In the genomic region with DNA sequence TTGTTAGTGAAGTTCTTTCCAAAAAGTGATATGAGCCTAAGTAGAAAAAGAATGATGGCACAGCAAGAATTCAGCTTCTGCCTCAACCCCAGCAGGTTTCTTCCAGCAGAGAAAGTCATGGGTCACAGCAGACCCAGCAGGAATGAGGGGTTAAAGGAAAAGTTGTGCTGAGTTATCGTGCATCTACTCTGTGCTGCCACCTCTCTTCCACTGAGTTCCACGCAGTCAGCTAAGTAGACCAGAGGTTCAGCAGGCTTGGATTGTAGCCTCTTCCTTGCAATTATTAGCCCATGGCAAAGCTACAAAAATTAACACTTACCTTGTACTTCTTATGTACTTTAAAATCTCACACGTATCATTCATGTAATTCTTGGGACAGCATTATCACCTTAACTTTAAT, we compare ENCODE assay signal across 16 cellular contexts.
DNase-seq lines count a peak whose midpoint lies in the region; ATAC-seq, FAIRE-seq and TF ChIP-seq lines count a peak whose summit lies in the region.
"Had no signal": no experiment of that assay in that cellular context is flagged by ENCODE, and none has a peak within 500 bp of the region (broad histone marks: within the 10 kb centered on the region; RNA-seq: fewer than 3 reads in every experiment).

No MANE protein-coding gene starts in this region.

- TF ChIP-seq POLR2A in K562 (conservative IDR thresholded peaks at IDR 0.05) = no peak

- H3K9ac ChIP-seq in Loucy (ENCODE audit: low read depth, low read length, poor library complexity, severe bottlenecking) = no peak overlapping the region
- no peak overlapping the region for H3K9ac ChIP-seq in K562 (ENCODE audit: insufficient read depth in 1 of 2, low read depth in 2 of 2, low read length in 2 of 2)

- intact Hi-C loops in K562 (cut with micrococcal nuclease) (no loop called here), pancreas (cut with DNase I) (no loop called here)

- H3K4me1 ChIP-seq in Loucy (ENCODE audit: insufficient read depth, low read length, poor library complexity, severe bottlenecking) (no peaks in the 10 kb centered on the region), K562 (replicated peaks in 1 of 2; ENCODE audit: control insufficient read depth in 2 of 2, insufficient read depth in 2 of 2, low read length in 2 of 2) (no peaks in the 10 kb centered on the region), pancreas (peaks cover 0 to 5% (median 0%) of the 10 kb centered on the region in 3 donors)
- H3K4me1 ChIP-seq: spleen, thyroid gland had no signal

- TF ChIP-seq CTCF in Loucy (conservative IDR thresholded peaks at IDR 0.05; ENCODE audit: low read length) (0 out of 2 replicates have a peak, but pooled peaks have one; percentile 19), K562 (IDR thresholded peaks at IDR 0.05 in 2 of 3, conservative IDR thresholded peaks at IDR 0.05 in 1 of 3; ENCODE audit: insufficient read depth in 2 of 3, low read depth in 1 of 3, low read length in 3 of 3) (peak; percentile 32 to 38 (median 35); a peak in 4 of 6 replicates), pancreas (IDR thresholded peaks at IDR 0.05) (peak; percentile 13 to 42 (median 34))

- H3K79me2 ChIP-seq in Loucy (ENCODE audit: insufficient read depth, low read length) (no peaks in the 10 kb centered on the region), K562 (ENCODE audit: control insufficient read depth, insufficient read depth, low read length) (no peaks in the 10 kb centered on the region)

- no peaks in the 10 kb centered on the region for H3F3A ChIP-seq in Loucy (ENCODE audit: low read depth)

- no peaks in the 10 kb centered on the region for H3K27me3 ChIP-seq in Loucy (ENCODE audit: insufficient read depth, low read length, poor library complexity, severe bottlenecking)
- no peaks in the 10 kb centered on the region; a peak in 1 of 5 replicates for H3K27me3 ChIP-seq in K562 (ENCODE audit: control insufficient read depth in 2 of 2, insufficient read depth in 2 of 2, low read length in 2 of 2)
- no peaks in the 10 kb centered on the region for H3K27me3 ChIP-seq in pancreas
- H3K27me3 ChIP-seq: neutrophil, spleen, thyroid gland had no signal

- TF ChIP-seq RAD21 in K562 (CRISPR knock-in tag; conservative IDR thresholded peaks at IDR 0.05 in 1 of 2, IDR thresholded peaks at IDR 0.05 in 1 of 2) = 0 out of 4 replicates have a peak, but pooled peaks of 1 of the 2 experiments have one; percentile 7

- CTCF ChIA-PET in K562 (lab: Yijun Ruan, JAX; ENCODE audit: low intra/inter-chr PET ratio) = no interaction called here

- DNase-seq in DMS53 (lab: John Stamatoyannopoulos, UW) = peak; percentile 9
- DNase-seq in DMS53 treated with DMSO at 0.1 percent for 48 hours (lab: John Stamatoyannopoulos, UW; ENCODE audit: unreplicated experiment) = no peak
- peak in 2 of 4 experiments; percentile 4 to 15 for DNase-seq in K562 (ENCODE audit: extremely low read depth in 1 of 4, low spot score in 3 of 4)
- DNase-seq in pancreas = peak in 2 of 6 donors; percentile 27 to 31
- DNase-seq: activated CD4-positive, alpha-beta T cell treated with anti-CD3 and anti-CD28 coated beads for 4 hours; effector CD8-positive, alpha-beta T cell; HCEC 1CT; spleen; thyroid gland had no signal

- H3K9me3 ChIP-seq in Loucy (ENCODE audit: insufficient read depth, low read depth, low read length) = no peaks in the 10 kb centered on the region; the same call in 1 of the 2 replicates
- no peaks in the 10 kb centered on the region for H3K9me3 ChIP-seq in K562 (replicated peaks; ENCODE audit: control insufficient read depth, insufficient read depth, low read depth, low read length)
- H3K9me3 ChIP-seq in pancreas = no peaks in the 10 kb centered on the region
- H3K9me3 ChIP-seq: neutrophil, thyroid gland had no signal

- H2AFZ ChIP-seq in Loucy (ENCODE audit: low read length) (no peak overlapping the region), K562 (ENCODE audit: low read depth, low read length) (no peak overlapping the region)

- FAIRE-seq in K562 (lab: Jason Lieb, UNC) (no peak), pancreas (lab: Jason Lieb, UNC) (no peak)
- FAIRE-seq: A204.1, D721Med had no signal

- 0% methylated on average over 3 of the region's 3 CpGs for WGBS in K562 (ENCODE audit: insufficient coverage, low coverage, missing lambda C conversion rate)
- WGBS in pancreas, 2 donors = 20 to 24% methylated on average over 3 of the region's 3 CpGs

- H3K4me2 ChIP-seq in Loucy (ENCODE audit: low read depth, low read length, poor library complexity, severe bottlenecking) = no peak overlapping the region
- no peak overlapping the region for H3K4me2 ChIP-seq in K562 (ENCODE audit: insufficient read depth, low read length)

- no peak for TF ChIP-seq EP300 in K562 (IDR thresholded peaks at IDR 0.05; ENCODE audit: low read length)

- H3K36me3 ChIP-seq in Loucy (ENCODE audit: insufficient read depth, low read length) (no peaks in the 10 kb centered on the region), K562 (ENCODE audit: control insufficient read depth, insufficient read depth, low read length) (no peaks in the 10 kb centered on the region), pancreas (no peaks in the 10 kb centered on the region)
- H3K36me3 ChIP-seq: neutrophil, spleen, thyroid gland had no signal

- H3K27ac ChIP-seq in K562 (ENCODE audit: extremely low read depth, low read depth, low read length) = no peak overlapping the region
- H3K27ac ChIP-seq in pancreas = no peak overlapping the region
- H3K27ac ChIP-seq: neutrophil, spleen, thyroid gland had no signal

- H4K20me1 ChIP-seq in Loucy (ENCODE audit: insufficient read depth, low read length, poor library complexity, severe bottlenecking) (no peaks in the 10 kb centered on the region), K562 (replicated peaks; ENCODE audit: control insufficient read depth, insufficient read depth, low read length) (no peaks in the 10 kb centered on the region)

- H3K9me1 ChIP-seq in K562 (ENCODE audit: control insufficient read depth, insufficient read depth, low read length) = no peaks in the 10 kb centered on the region

- no peak overlapping the region for H3K4me3 ChIP-seq in Loucy (ENCODE audit: low read length, poor library complexity, severe bottlenecking)
- H3K4me3 ChIP-seq in K562 = no peak overlapping the region
- no peak overlapping the region for H3K4me3 ChIP-seq in pancreas
- H3K4me3 ChIP-seq: spleen, thyroid gland had no signal

- POLR2A ChIA-PET in K562 (lab: Yijun Ruan, JAX) = no interaction called here

- in situ Hi-C loops in K562 (cut with MboI) = no loop called here

- peak; percentile 53; the same call in 2 of the 3 replicates for ATAC-seq in K562
- peak; percentile 74 to 98 (median 89) for ATAC-seq in pancreas
- no peak for ATAC-seq in HG03280 (IDR thresholded peaks at IDR 0.05; ENCODE audit: unreplicated experiment)
- ATAC-seq in HG03135 (IDR thresholded peaks at IDR 0.05; ENCODE audit: unreplicated experiment) = no peak
- ATAC-seq in HG03097 (IDR thresholded peaks at IDR 0.05; ENCODE audit: low FRiP score, unreplicated experiment) = no peak

- no peaks in the 10 kb centered on the region for H3K9me2 ChIP-seq in Loucy (replicated peaks; ENCODE audit: low read depth, low read length)

- no TSS peak for BruUV-seq in K562 (replicated peaks; lab: Mats Ljungman, UMichigan)

TF ChIP-seq in K562, 482 proteins besides CTCF, POLR2A, EP300 and RAD21:
- TF ChIP-seq MYC (IDR thresholded peaks at IDR 0.05; ENCODE audit: low read depth, low read length) (no peak), MYC (CRISPR knock-in tag; IDR thresholded peaks at IDR 0.05; ENCODE audit: borderline replicate concordance, low read depth) (no peak), ZNF408 (CRISPR knock-in tag; IDR thresholded peaks at IDR 0.05; ENCODE audit: low read depth) (no peak), ZNF133 (CRISPR knock-in tag; IDR thresholded peaks at IDR 0.05) (no peak), MTA2 (IDR thresholded peaks at IDR 0.05; ENCODE audit: low read depth) (no peak), STAT5B (CRISPR knock-in tag; IDR thresholded peaks at IDR 0.05) (no peak), POLR3A (IDR thresholded peaks at IDR 0.05; ENCODE audit: borderline replicate concordance, extremely low read depth, insufficient read depth, insufficient read length) (no peak), BRF1 (IDR thresholded peaks at IDR 0.05; ENCODE audit: borderline replicate concordance, extremely low read depth, insufficient read length) (no peak), HMG20B (CRISPR knock-in tag; IDR thresholded peaks at IDR 0.05) (no peak), SRSF7 (optimal IDR thresholded peaks at IDR 0.05; ENCODE audit: low read depth, low read length) (no peak)
- TF ChIP-seq, protein P1, sequence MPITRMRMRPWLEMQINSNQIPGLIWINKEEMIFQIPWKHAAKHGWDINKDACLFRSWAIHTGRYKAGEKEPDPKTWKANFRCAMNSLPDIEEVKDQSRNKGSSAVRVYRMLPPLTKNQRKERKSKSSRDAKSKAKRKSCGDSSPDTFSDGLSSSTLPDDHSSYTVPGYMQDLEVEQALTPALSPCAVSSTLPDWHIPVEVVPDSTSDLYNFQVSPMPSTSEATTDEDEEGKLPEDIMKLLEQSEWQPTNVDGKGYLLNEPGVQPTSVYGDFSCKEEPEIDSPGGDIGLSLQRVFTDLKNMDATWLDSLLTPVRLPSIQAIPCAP (CRISPR knock-in tag; IDR thresholded peaks at IDR 0.05; ENCODE audit: borderline replicate concordance) = no peak
- TF ChIP-seq, protein P2, sequence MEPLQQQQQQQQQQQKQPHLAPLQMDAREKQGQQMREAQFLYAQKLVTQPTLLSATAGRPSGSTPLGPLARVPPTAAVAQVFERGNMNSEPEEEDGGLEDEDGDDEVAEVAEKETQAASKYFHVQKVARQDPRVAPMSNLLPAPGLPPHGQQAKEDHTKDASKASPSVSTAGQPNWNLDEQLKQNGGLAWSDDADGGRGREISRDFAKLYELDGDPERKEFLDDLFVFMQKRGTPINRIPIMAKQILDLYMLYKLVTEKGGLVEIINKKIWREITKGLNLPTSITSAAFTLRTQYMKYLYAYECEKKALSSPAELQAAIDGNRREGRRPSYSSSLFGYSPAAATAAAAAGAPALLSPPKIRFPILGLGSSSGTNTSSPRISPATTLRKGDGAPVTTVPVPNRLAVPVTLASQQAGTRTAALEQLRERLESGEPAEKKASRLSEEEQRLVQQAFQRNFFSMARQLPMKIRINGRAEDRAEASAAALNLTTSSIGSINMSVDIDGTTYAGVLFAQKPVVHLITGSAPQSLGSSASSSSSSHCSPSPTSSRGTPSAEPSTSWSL (CRISPR knock-in tag; IDR thresholded peaks at IDR 0.05; ENCODE audit: borderline replicate concordance) = no peak
- TF ChIP-seq, protein P3, sequence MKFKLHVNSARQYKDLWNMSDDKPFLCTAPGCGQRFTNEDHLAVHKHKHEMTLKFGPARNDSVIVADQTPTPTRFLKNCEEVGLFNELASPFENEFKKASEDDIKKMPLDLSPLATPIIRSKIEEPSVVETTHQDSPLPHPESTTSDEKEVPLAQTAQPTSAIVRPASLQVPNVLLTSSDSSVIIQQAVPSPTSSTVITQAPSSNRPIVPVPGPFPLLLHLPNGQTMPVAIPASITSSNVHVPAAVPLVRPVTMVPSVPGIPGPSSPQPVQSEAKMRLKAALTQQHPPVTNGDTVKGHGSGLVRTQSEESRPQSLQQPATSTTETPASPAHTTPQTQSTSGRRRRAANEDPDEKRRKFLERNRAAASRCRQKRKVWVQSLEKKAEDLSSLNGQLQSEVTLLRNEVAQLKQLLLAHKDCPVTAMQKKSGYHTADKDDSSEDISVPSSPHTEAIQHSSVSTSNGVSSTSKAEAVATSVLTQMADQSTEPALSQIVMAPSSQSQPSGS (CRISPR knock-in tag; IDR thresholded peaks at IDR 0.05) = no peak
TF ChIP-seq in K562: peak in this region for 0.

Comparison
In these comparisons a context has a peak if more than half of its experiments do, and no peak if none do; other contexts are left out.
1. ATAC-seq: peak in K562 (single experiment) and pancreas (4 of 4); none in HG03280 (single experiment), HG03135 (single experiment) and HG03097 (single experiment).
2. Peak in every context shown above with its lines, with median percentiles within 50 percentile points of each other: CTCF ChIP-seq.